In the genomic region with DNA sequence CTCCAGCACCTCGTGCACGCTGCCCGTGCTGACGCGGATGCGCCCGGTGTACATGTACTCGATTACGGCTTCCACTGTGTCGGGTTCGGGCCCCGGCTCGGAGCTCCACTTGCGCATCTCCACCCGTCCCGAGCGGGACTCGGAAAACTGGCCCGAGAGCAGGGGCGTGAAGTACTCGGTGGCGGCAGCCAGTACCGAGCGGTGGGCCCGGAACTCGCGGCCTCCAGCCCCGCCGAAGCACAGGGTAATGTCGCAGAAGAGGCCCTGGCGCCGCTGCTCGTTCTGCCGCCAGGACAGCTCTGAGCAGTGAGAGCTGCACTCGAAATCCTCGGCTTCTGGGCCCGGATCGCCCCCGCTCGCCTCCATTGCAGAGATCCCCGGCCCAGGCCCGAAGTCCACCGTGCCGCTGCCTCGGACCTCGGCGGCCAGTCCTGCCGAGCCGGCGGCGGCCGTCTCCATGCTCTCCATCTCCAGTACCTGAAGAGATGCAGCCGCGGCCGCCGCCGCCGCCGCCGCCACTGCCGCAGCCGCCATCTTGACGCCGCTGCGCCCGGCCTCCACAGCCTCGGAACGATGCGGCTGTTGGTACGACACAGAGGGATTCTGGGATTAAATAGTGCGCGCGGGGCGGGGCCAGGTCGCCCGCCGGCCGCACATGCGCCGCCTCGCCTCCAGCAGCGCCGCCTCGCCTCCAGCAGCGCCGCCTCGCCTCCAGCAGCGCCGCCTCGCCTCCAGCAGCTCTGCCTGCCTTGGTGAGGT, we compare ENCODE assay signal across 8 cellular contexts. TPM values are rescaled to one million over a fixed set of nuclear protein-coding genes. Genes with fewer than 3 reads are reported as not detected.
A peak's percentile ranks its signal among the peaks of the same experiment; 100 is the strongest.
DNase-seq lines count a peak whose midpoint lies in the region.

A gene with protein sequence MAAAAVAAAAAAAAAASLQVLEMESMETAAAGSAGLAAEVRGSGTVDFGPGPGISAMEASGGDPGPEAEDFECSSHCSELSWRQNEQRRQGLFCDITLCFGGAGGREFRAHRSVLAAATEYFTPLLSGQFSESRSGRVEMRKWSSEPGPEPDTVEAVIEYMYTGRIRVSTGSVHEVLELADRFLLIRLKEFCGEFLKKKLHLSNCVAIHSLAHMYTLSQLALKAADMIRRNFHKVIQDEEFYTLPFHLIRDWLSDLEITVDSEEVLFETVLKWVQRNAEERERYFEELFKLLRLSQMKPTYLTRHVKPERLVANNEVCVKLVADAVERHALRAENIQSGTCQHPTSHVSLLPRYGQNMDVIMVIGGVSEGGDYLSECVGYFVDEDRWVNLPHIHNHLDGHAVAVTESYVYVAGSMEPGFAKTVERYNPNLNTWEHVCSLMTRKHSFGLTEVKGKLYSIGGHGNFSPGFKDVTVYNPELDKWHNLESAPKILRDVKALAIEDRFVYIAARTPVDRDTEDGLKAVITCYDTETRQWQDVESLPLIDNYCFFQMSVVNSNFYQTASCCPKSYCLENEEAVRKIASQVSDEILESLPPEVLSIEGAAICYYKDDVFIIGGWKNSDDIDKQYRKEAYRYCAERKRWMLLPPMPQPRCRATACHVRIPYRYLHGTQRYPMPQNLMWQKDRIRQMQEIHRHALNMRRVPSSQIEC (minus strand): TSS at position 587 of the 759 bp plus-strand sequence. CDS start 53 bp downstream, at position 534.

- peak within 1 kb of the TSS; percentile 87 for H2BK15ac ChIP-seq in neuronal stem cell (ENCODE audit: low read length)

- H2BK12ac ChIP-seq in neuronal stem cell (ENCODE audit: low read length), result peak within 1 kb of the TSS; percentile 69

- H3K4ac ChIP-seq in neuronal stem cell (ENCODE audit: low read length), result peak within 1 kb of the TSS; percentile 90

- no peaks in the 10 kb centered on the region for H3K9me3 ChIP-seq in MG63
- no peaks in the 10 kb centered on the region for H3K9me3 ChIP-seq in neuronal stem cell (replicated peaks in 1 of 2; ENCODE audit: control insufficient read depth in 2 of 2, insufficient read depth in 1 of 2, low read depth in 1 of 2, low read length in 2 of 2)
- no peaks in the 10 kb centered on the region for H3K9me3 ChIP-seq in subcutaneous abdominal adipose tissue (ENCODE audit: control insufficient read depth in 5 of 5, low read length in 5 of 5)

- no peaks in the 10 kb centered on the region for H3K27me3 ChIP-seq in H7 (ENCODE audit: control insufficient read depth, insufficient read depth, low read length)
- no peaks in the 10 kb centered on the region for H3K27me3 ChIP-seq in MG63
- no peaks in the 10 kb centered on the region for H3K27me3 ChIP-seq in neuronal stem cell (ENCODE audit: control insufficient read depth in 3 of 3, insufficient read depth in 3 of 3, low read depth in 1 of 3, low read length in 3 of 3)
- H3K27me3 ChIP-seq in subcutaneous abdominal adipose tissue (ENCODE audit: control insufficient read depth in 5 of 5, insufficient read depth in 4 of 5, low read length in 5 of 5), result no peaks in the 10 kb centered on the region

- peak within 1 kb of the TSS; percentile 93 for H4K91ac ChIP-seq in neuronal stem cell (ENCODE audit: low read depth, low read length, poor library complexity)

- H2BK120ac ChIP-seq in neuronal stem cell (ENCODE audit: low read depth, low read length), result peak within 1 kb of the TSS; percentile 76

- DNase-seq in ELR (ENCODE audit: low read depth) (peak; percentile 94), H7 (peak; percentile 97), MG63 (peak; percentile 91), SIG-M5 (lab: John Stamatoyannopoulos, UW) (peak; percentile 62), activated gamma-delta T cell (lab: John Stamatoyannopoulos, UW) (peak; percentile 78), foreskin melanocyte (peak; percentile 82), neuronal stem cell (ENCODE audit: low spot score) (peak; percentile 87)

- peak within 1 kb of the TSS; percentile 99 for H3K18ac ChIP-seq in neuronal stem cell (ENCODE audit: low read length)

- H3K9ac ChIP-seq in neuronal stem cell (ENCODE audit: low read depth, low read length, poor library complexity), result peak within 1 kb of the TSS; percentile 99
- peak within 1 kb of the TSS in 4 of 5 donors; percentile 88 to 94 (median 92) for H3K9ac ChIP-seq in subcutaneous abdominal adipose tissue (ENCODE audit: low read length in 5 of 5)

- peaks cover 6% of the 10 kb centered on the region for H3K79me1 ChIP-seq in neuronal stem cell (ENCODE audit: low read depth, low read length)

- peak within 1 kb of the TSS; percentile 99 for H3K14ac ChIP-seq in neuronal stem cell (ENCODE audit: low read length)

- peak within 1 kb of the TSS; percentile 92 for H2BK5ac ChIP-seq in neuronal stem cell (ENCODE audit: low read length)

- H2AK5ac ChIP-seq in neuronal stem cell (ENCODE audit: low read depth, low read length), result peak within 1 kb of the TSS; percentile 94

- peak within 1 kb of the TSS; percentile 58 for H4K8ac ChIP-seq in neuronal stem cell (ENCODE audit: low read depth, low read length)

- H2AFZ ChIP-seq in neuronal stem cell (ENCODE audit: low read length), result peak within 1 kb of the TSS; percentile 97

- H3K27ac ChIP-seq in neuronal stem cell (replicated peaks; ENCODE audit: low read length), result peak within 1 kb of the TSS; percentile 81
- H3K27ac ChIP-seq in subcutaneous abdominal adipose tissue (ENCODE audit: low read depth, low read length), result peak within 1 kb of the TSS; percentile 76

- H3K36me3 ChIP-seq in H7 (replicated peaks; ENCODE audit: control insufficient read depth, insufficient read depth, low read length) (peaks cover 18% of the 10 kb centered on the region), MG63 (peaks cover 32% of the 10 kb centered on the region), neuronal stem cell (replicated peaks in 1 of 2; ENCODE audit: control insufficient read depth in 2 of 2, insufficient read depth in 2 of 2, low read length in 2 of 2) (peaks cover 13 to 35% of the 10 kb centered on the region in 2 donors), subcutaneous abdominal adipose tissue (ENCODE audit: control insufficient read depth in 5 of 5, insufficient read depth in 5 of 5, low read length in 5 of 5) (peaks cover 14 to 31% (median 27%) of the 10 kb centered on the region in 5 donors)

- peak within 1 kb of the TSS; percentile 84 for H3K4me2 ChIP-seq in neuronal stem cell (ENCODE audit: insufficient read depth, low read length, poor library complexity, severe bottlenecking)

- WGBS in neuronal stem cell (ENCODE audit: extremely low coverage in 2 of 2, insufficient read length in 2 of 2, insufficient replicate concordance in 1 of 2), 2 donors, result no CpG with 5 or more reads among the region's 90 CpGs

- peak within 1 kb of the TSS; percentile 95 for H3K23ac ChIP-seq in neuronal stem cell (ENCODE audit: low read depth, low read length, poor library complexity)

- H3K4me3 ChIP-seq in H7 (ENCODE audit: insufficient read depth, low read depth, low read length) (peak within 1 kb of the TSS; percentile 97), MG63 (peak within 1 kb of the TSS; percentile 83), neuronal stem cell (ENCODE audit: low read length in 2 of 2) (peak within 1 kb of the TSS; percentile 82 to 97), subcutaneous abdominal adipose tissue (ENCODE audit: low read depth in 1 of 5, low read length in 5 of 5) (peak within 1 kb of the TSS; percentile 56 to 96 (median 94))

- H3K4me1 ChIP-seq in neuronal stem cell (ENCODE audit: control insufficient read depth in 2 of 2, insufficient read depth in 1 of 2, low read depth in 1 of 2, low read length in 2 of 2) (peaks cover 7 to 8% of the 10 kb centered on the region in 2 donors), subcutaneous abdominal adipose tissue (ENCODE audit: control insufficient read depth in 5 of 5, insufficient read depth in 5 of 5, low read length in 5 of 5) (peaks cover 8 to 35% (median 24%) of the 10 kb centered on the region in 5 donors)

RNA-seq across cellular contexts. Expression of the gene that starts here (rescaled TPM):
- total RNA-seq in H7 (2014; rRNA removed; shearing (Covaris generic)), result 14.7 and 18.1 TPM in 2 replicates
- 10.9 and 13.3 TPM in 2 replicates for total RNA-seq in MG63 (2014; rRNA removed; shearing (Covaris generic); ENCODE audit: low replicate concordance)
- polyA plus RNA-seq in neuronal stem cell (2013, experiment 1 of 2), result 5.6 TPM
- 5.7 TPM for polyA plus RNA-seq in neuronal stem cell (2013, experiment 2 of 2)

Comparison
In these comparisons a context has a peak if more than half of its experiments do, and no peak if none do; other contexts are left out.
1. Peak in every context shown above with its lines: DNase-seq, H3K4me3 ChIP-seq and H3K27ac ChIP-seq.